In the genomic region with DNA sequence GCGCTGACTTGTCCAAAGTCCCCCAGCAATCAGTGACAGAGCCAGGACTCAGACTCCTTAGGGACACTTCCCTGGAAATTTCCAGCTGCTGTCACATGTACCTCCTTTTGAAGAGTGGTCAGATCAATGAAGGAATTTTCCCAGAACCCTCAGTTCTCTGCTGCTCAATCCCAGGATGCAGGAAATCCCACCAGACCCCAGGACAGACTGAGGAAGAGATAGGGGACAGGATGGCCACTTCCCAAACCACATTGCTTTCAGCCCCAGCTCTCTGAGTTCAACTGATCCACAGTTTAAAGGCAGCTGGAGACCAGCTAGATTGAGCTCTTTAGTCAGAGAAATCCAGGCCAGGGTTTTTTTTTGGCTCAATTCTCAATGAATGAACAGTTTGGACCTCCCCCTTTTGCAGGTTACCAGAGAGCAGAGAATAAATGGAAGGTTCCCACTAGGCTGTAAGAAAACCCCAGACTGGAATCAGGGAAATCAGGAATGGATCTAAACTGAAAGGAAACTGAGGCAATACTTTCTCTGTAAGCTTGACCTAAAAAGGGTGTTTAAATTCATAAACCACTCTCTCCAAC, we compare ENCODE assay signal across 9 cellular contexts. TPM values are rescaled to one million over a fixed set of nuclear protein-coding genes. Genes with fewer than 3 reads are reported as not detected.
DNase-seq lines count a peak whose midpoint lies in the region; FAIRE-seq and TF ChIP-seq lines count a peak whose summit lies in the region.
"Had no signal": no experiment of that assay in that cellular context is flagged by ENCODE, and none has a peak within 500 bp of the region (broad histone marks: within the 10 kb centered on the region; RNA-seq: fewer than 3 reads in every experiment).

No MANE protein-coding gene starts in this region.

- TF ChIP-seq CTCF in fibroblast of pulmonary artery (IDR thresholded peaks at IDR 0.05; ENCODE audit: low read length, missing control alignments) (no peak), D721Med (IDR thresholded peaks at IDR 0.05; ENCODE audit: insufficient read depth, missing control alignments) (no peak)

- H3K27me3 ChIP-seq in Karpas-422 (ENCODE audit: low read length): no peaks in the 10 kb centered on the region

- no peak overlapping the region for H3K4me2 ChIP-seq in Karpas-422 (ENCODE audit: low read depth, low read length, poor library complexity, severe bottlenecking)
- H3K4me2 ChIP-seq: KMS-11 had no signal

- DNase-seq in Daoy (ENCODE audit: low read depth) (peak; percentile 45), Karpas-422 (peak; percentile 74), SHP77 treated with DMSO at 0.1 percent for 48 hours (lab: John Stamatoyannopoulos, UW) (peak; percentile 45), fibroblast of pulmonary artery (ENCODE audit: low read depth) (peak; percentile 64), renal cortical epithelial cell (ENCODE audit: low read depth) (peak; percentile 63), NCI-H748 (lab: John Stamatoyannopoulos, UW; ENCODE audit: unreplicated experiment) (no peak), D721Med (ENCODE audit: insufficient read length, low spot score) (no peak), OCI-M2 (lab: John Stamatoyannopoulos, UW; ENCODE audit: unreplicated experiment) (no peak)

- no peak overlapping the region for H2AFZ ChIP-seq in Karpas-422 (ENCODE audit: low read length)

- H3K9me2 ChIP-seq in Karpas-422 (replicated peaks; ENCODE audit: insufficient read depth, low read length): no peaks in the 10 kb centered on the region

- no peak for FAIRE-seq in D721Med (lab: Jason Lieb, UNC)

- no peak overlapping the region for H3K27ac ChIP-seq in Karpas-422 (ENCODE audit: low read length)
- H3K27ac ChIP-seq: KMS-11 had no signal

- no peaks in the 10 kb centered on the region for H3K79me2 ChIP-seq in Karpas-422 (ENCODE audit: low read length)

- no peak overlapping the region for H3K9ac ChIP-seq in Karpas-422 (ENCODE audit: low read length)
- H3K9ac ChIP-seq: KMS-11 had no signal

- no peaks in the 10 kb centered on the region for H3K9me3 ChIP-seq in Karpas-422 (ENCODE audit: low read length)

- no peaks in the 10 kb centered on the region; the same call in 1 of the 2 replicates for H4K20me1 ChIP-seq in Karpas-422 (ENCODE audit: insufficient read depth, low read depth, low read length)

- no peaks in the 10 kb centered on the region for H3K4me1 ChIP-seq in Karpas-422 (ENCODE audit: low read length)

- no peaks in the 10 kb centered on the region for H3K36me3 ChIP-seq in Karpas-422 (ENCODE audit: insufficient read depth, low read length)

- no peak overlapping the region for H3K4me3 ChIP-seq in Karpas-422 (ENCODE audit: low read length)
- H3K4me3 ChIP-seq in fibroblast of pulmonary artery (replicated peaks; ENCODE audit: low read depth, low read length): no peak overlapping the region

RNA-seq across cellular contexts. Expression of gene CYP1A1, which starts 1.5 kb away (rescaled TPM):
- total RNA-seq in Daoy (2014; rRNA removed; shearing (Covaris generic)): 0.92 and 3.8 TPM in 2 replicates
- total RNA-seq in Karpas-422 (2014; rRNA removed; shearing (Covaris generic); ENCODE audit: low replicate concordance): not detected in 2 replicates
- total RNA-seq in renal cortical epithelial cell: 1.7 TPM in 1 of 2 replicates, not detected in the other

RNA-seq across cellular contexts. Expression of gene CYP1A2, which starts 24.8 kb away (rescaled TPM):
- not detected in 2 replicates for total RNA-seq in Daoy (2014; rRNA removed; shearing (Covaris generic))
- total RNA-seq in Karpas-422 (2014; rRNA removed; shearing (Covaris generic); ENCODE audit: low replicate concordance): not detected in 2 replicates
- not detected in 2 replicates for total RNA-seq in renal cortical epithelial cell

RNA-seq across cellular contexts. Expression of gene EDC3, which starts 28.0 kb away (rescaled TPM):
- 4.0 and 5.3 TPM in 2 replicates for total RNA-seq in Daoy (2014; rRNA removed; shearing (Covaris generic))
- total RNA-seq in Karpas-422 (2014; rRNA removed; shearing (Covaris generic); ENCODE audit: low replicate concordance): 14.7 and 19.9 TPM in 2 replicates
- 5.4 and 16.5 TPM in 2 replicates for total RNA-seq in renal cortical epithelial cell

RNA-seq across cellular contexts. Expression of gene CSK, which starts 58.0 kb away (rescaled TPM):
- 26.9 and 31.4 TPM in 2 replicates for total RNA-seq in Daoy (2014; rRNA removed; shearing (Covaris generic))
- total RNA-seq in Karpas-422 (2014; rRNA removed; shearing (Covaris generic); ENCODE audit: low replicate concordance): 172 and 306 TPM in 2 replicates
- total RNA-seq in renal cortical epithelial cell: 28.5 and 58.4 TPM in 2 replicates

Comparison
In these comparisons a context has a peak if more than half of its experiments do, and no peak if none do; other contexts are left out.
1. DNase-seq: peak in Daoy (single experiment), Karpas-422 (single experiment), SHP77 treated with DMSO at 0.1 percent for 48 hours (single experiment), fibroblast of pulmonary artery (single experiment) and renal cortical epithelial cell (single experiment); none in NCI-H748 (single experiment), D721Med (single experiment) and OCI-M2 (single experiment).